Comparison of ENCODE assay signal across 1 cellular context in genomic region chr20:24987873-24988835, GRCh38.
TF ChIP-seq lines count a peak whose summit lies in the region.

No MANE protein-coding gene starts in this region.

TF ChIP-seq in HepG2, 621 proteins besides CTCF, POLR2A, EP300 and RAD21 (continued from another document):
- TF ChIP-seq ZNF691 (CRISPR knock-in tag; IDR thresholded peaks at IDR 0.05; ENCODE audit: borderline replicate concordance, low read depth) (0 out of 2 replicates have a peak, but pooled peaks have one; percentile 16), CC2D1A (CRISPR knock-in tag; IDR thresholded peaks at IDR 0.05) (0 out of 2 replicates have a peak, but pooled peaks have one; percentile 45), ZNF501 (CRISPR knock-in tag; IDR thresholded peaks at IDR 0.05) (no peak)
